ENCODE assay signal across 2 cellular contexts in the genomic region with DNA sequence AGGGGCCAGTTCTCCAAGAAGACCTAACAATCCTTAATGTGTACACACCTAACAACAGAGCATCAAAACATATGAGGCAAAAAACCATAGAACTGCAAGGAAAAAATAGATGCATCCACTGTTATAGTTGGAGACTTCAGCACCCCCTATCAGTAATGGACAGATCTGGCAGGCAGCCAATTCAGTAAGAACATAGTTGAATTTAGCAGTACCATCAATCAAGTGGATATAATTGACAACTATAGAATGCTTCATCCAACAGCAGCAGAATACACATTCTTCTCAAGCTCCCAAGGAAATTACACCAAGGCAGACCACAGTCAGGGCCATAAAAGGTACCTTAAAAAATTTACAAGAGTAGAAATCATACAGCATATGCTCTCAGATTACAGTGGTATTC.
TF ChIP-seq lines count a peak whose summit lies in the region.

No MANE protein-coding gene starts in this region.

TF ChIP-seq in Ishikawa, 13 proteins besides CTCF, POLR2A, EP300 and RAD21 (continued from another document):
- TF ChIP-seq MAX (IDR thresholded peaks at IDR 0.05) = no peak

TF ChIP-seq in K562, 482 proteins besides CTCF, POLR2A, EP300 and RAD21:
- TF ChIP-seq NFIX (CRISPR knock-in tag; IDR thresholded peaks at IDR 0.05; ENCODE audit: low read depth) (peak; percentile 90), ATF1 (CRISPR knock-in tag; IDR thresholded peaks at IDR 0.05) (no peak), ATF1 (tag; IDR thresholded peaks at IDR 0.05) (no peak), SMAD1 (IDR thresholded peaks at IDR 0.05; ENCODE audit: low read depth, low read length, partially characterized antibody) (peak; percentile 93), ARID1B (IDR thresholded peaks at IDR 0.05) (peak; percentile 43; the same call in 1 of the 2 replicates), NFRKB (IDR thresholded peaks at IDR 0.05; ENCODE audit: low read depth) (no peak), NFIC (IDR thresholded peaks at IDR 0.05) (peak; percentile 99), HDAC6 (IDR thresholded peaks at IDR 0.05; ENCODE audit: low read depth, low read length) (no peak), MEIS2 (IDR thresholded peaks at IDR 0.05; ENCODE audit: partially characterized antibody) (peak; percentile 92), PKNOX1 (IDR thresholded peaks at IDR 0.05) (peak; percentile 68), CBFA2T3 (IDR thresholded peaks at IDR 0.05) (0 out of 2 replicates have a peak, but pooled peaks have one; percentile 2), SMARCA4 (IDR thresholded peaks at IDR 0.05) (peak; percentile 26; the same call in 1 of the 2 replicates)
- TF ChIP-seq, protein P1, sequence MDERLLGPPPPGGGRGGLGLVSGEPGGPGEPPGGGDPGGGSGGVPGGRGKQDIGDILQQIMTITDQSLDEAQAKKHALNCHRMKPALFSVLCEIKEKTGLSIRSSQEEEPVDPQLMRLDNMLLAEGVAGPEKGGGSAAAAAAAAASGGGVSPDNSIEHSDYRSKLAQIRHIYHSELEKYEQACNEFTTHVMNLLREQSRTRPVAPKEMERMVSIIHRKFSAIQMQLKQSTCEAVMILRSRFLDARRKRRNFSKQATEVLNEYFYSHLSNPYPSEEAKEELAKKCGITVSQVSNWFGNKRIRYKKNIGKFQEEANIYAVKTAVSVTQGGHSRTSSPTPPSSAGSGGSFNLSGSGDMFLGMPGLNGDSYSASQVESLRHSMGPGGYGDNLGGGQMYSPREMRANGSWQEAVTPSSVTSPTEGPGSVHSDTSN (CRISPR knock-in tag; IDR thresholded peaks at IDR 0.05; ENCODE audit: low read depth) = no peak
- TF ChIP-seq, protein P1 (tag; conservative IDR thresholded peaks at IDR 0.05; ENCODE audit: low read depth) = peak; percentile 84
TF ChIP-seq in K562: peak in this region for 9.
